In genomic region chr22:46936378-46936916, GRCh38 we compare ENCODE assay signal across 13 cellular contexts.
A peak's percentile ranks its signal among the peaks of the same experiment; 100 is the strongest.
DNase-seq lines count a peak whose midpoint lies in the region; FAIRE-seq and TF ChIP-seq lines count a peak whose summit lies in the region.
"Had no signal": no experiment of that assay in that cellular context is flagged by ENCODE, and none has a peak within 500 bp of the region (broad histone marks: within the 10 kb centered on the region; RNA-seq: fewer than 3 reads in every experiment).

No MANE protein-coding gene starts in this region.

- H3K9me3 ChIP-seq in small intestine (ENCODE audit: control insufficient read depth, low read depth) (no peaks in the 10 kb centered on the region), H9 (ENCODE audit: control insufficient read depth, low read depth, low read length) (no peaks in the 10 kb centered on the region), Karpas-422 (ENCODE audit: low read length) (no peaks in the 10 kb centered on the region)

- H3K4me1 ChIP-seq in small intestine (ENCODE audit: control insufficient read depth in 2 of 2, insufficient read depth in 1 of 2, low read depth in 1 of 2, low read length in 1 of 2) (peaks cover 13 to 17% of the 10 kb centered on the region in 2 donors), H9 (ENCODE audit: insufficient read depth, low read length) (no peaks in the 10 kb centered on the region; the same call in 1 of the 2 replicates), Karpas-422 (ENCODE audit: low read length) (no peaks in the 10 kb centered on the region)

- peak; percentile 22 for DNase-seq in LNCaP clone FGC (ENCODE audit: low read depth)
- peak; percentile 14 for DNase-seq in RPMI7951 (ENCODE audit: low read depth)
- peak; percentile 42 for DNase-seq in kidney epithelial cell (ENCODE audit: low read depth)
- DNase-seq in small intestine = no peak
- DNase-seq in H9 = no peak
- no peak for DNase-seq in activated CD4-positive, alpha-beta T cell treated with anti-CD3 and anti-CD28 coated beads, Interleukin-2, amount 10 ng/mL, durations not matched to agents 7 days and 5 days
- DNase-seq in Karpas-422 = no peak
- DNase-seq: activated CD4-positive, alpha-beta T cell treated with anti-CD3 and anti-CD28 coated beads for 36 hours; EL; NCI-H226; stimulated activated CD4-positive, alpha-beta T cell treated with anti-CD3 and anti-CD28 coated beads, Interleukin-4, amount 100 ng/mL, for 24 hours had no signal

- H3K9me3 Mint-ChIP-seq in H9 = no peaks in the 10 kb centered on the region
- no peaks in the 10 kb centered on the region for H3K9me3 Mint-ChIP-seq in activated CD4-positive, alpha-beta T cell treated with anti-CD3 and anti-CD28 coated beads, Interleukin-2, amount 10 ng/mL, durations not matched to agents 7 days and 5 days

- peaks cover 7 to 22% of the 10 kb centered on the region in 2 experiments for H3K4me1 Mint-ChIP-seq in H9
- peaks cover 20% of the 10 kb centered on the region for H3K4me1 Mint-ChIP-seq in activated CD4-positive, alpha-beta T cell treated with anti-CD3 and anti-CD28 coated beads, Interleukin-2, amount 10 ng/mL, durations not matched to agents 7 days and 5 days

- no peak overlapping the region for H3K56ac ChIP-seq in H9 (ENCODE audit: insufficient read length, low read depth, low read length)

- no peak overlapping the region for H2BK120ac ChIP-seq in H9 (ENCODE audit: low read depth, low read length, poor library complexity, severe bottlenecking)

- no peak overlapping the region for H4K5ac ChIP-seq in H9 (ENCODE audit: insufficient read length, low read depth, low read length)

- no peak overlapping the region for H3K23ac ChIP-seq in H9 (ENCODE audit: insufficient read length, low read depth, low read length)

- H3K79me2 ChIP-seq in H9 (ENCODE audit: insufficient read depth, low read length) (no peaks in the 10 kb centered on the region), Karpas-422 (ENCODE audit: low read length) (peaks cover 50% of the 10 kb centered on the region)

- H3K14ac ChIP-seq in H9 (ENCODE audit: insufficient read depth, low read length) = no peak overlapping the region

- no peaks in the 10 kb centered on the region for H3K79me1 ChIP-seq in H9 (ENCODE audit: insufficient read depth, low read depth, low read length, poor library complexity, severe bottlenecking)

- no peak overlapping the region for H2BK12ac ChIP-seq in H9 (ENCODE audit: insufficient read length, low read depth, low read length)

- H4K20me1 ChIP-seq in H9 (ENCODE audit: control insufficient read depth, insufficient read depth, insufficient read length) (no peaks in the 10 kb centered on the region), Karpas-422 (ENCODE audit: insufficient read depth, low read depth, low read length) (no peaks in the 10 kb centered on the region)

- no peaks in the 10 kb centered on the region for H3K23me2 ChIP-seq in H9 (ENCODE audit: insufficient read length, low read depth, low read length, poor library complexity, severe bottlenecking)

- POLR2A ChIA-PET in activated CD4-positive, alpha-beta T cell treated with anti-CD3 and anti-CD28 coated beads, Interleukin-2, amount 10 ng/mL, durations not matched to agents 7 days and 5 days (lab: Charles Lee) = no interaction called here

- H3K36me3 Mint-ChIP-seq in H9 (ENCODE audit: insufficient read depth in 1 of 3, low read depth in 3 of 3) = peaks cover 0 to 3% (median 0%) of the 10 kb centered on the region in 3 experiments; a peak in 2 of 7 replicates
- peaks cover 4% of the 10 kb centered on the region for H3K36me3 Mint-ChIP-seq in activated CD4-positive, alpha-beta T cell treated with anti-CD3 and anti-CD28 coated beads, Interleukin-2, amount 10 ng/mL, durations not matched to agents 7 days and 5 days (ENCODE audit: low read depth)

- CTCF ChIA-PET in activated CD4-positive, alpha-beta T cell treated with anti-CD3 and anti-CD28 coated beads, Interleukin-2, amount 10 ng/mL, durations not matched to agents 7 days and 5 days (lab: Charles Lee) = no interaction called here

- H3K18ac ChIP-seq in H9 (ENCODE audit: insufficient read length, low read depth, low read length) = no peak overlapping the region

- no peak overlapping the region for H3K4me3 ChIP-seq in LNCaP clone FGC (ENCODE audit: low read depth, low read length)
- no peak overlapping the region for H3K4me3 ChIP-seq in kidney epithelial cell (ENCODE audit: low read depth, low read length)
- H3K4me3 ChIP-seq in small intestine (ENCODE audit: low read depth in 1 of 2, low read length in 2 of 2) = no peak overlapping the region
- H3K4me3 ChIP-seq in Karpas-422 (ENCODE audit: low read length) = no peak overlapping the region
- H3K4me3 ChIP-seq: SK-N-MC had no signal

- no peak overlapping the region for H2AK5ac ChIP-seq in H9 (ENCODE audit: insufficient read length, low read length)

- no peak overlapping the region for H4K8ac ChIP-seq in H9 (replicated peaks; ENCODE audit: insufficient read length, low read depth, low read length)

- H3K27ac ChIP-seq in small intestine (ENCODE audit: low read depth in 1 of 2, low read length in 1 of 2) (peak overlapping the region; percentile 93 to 97), H9 (ENCODE audit: insufficient read length, low read depth, low read length) (no peak overlapping the region), Karpas-422 (ENCODE audit: low read length) (no peak overlapping the region)
- H3K27ac ChIP-seq: SK-N-MC had no signal

- peak overlapping the region in 1 of 3 experiments; percentile 23; a peak in 1 of 7 replicates for H3K27ac Mint-ChIP-seq in H9
- H3K27ac Mint-ChIP-seq in activated CD4-positive, alpha-beta T cell treated with anti-CD3 and anti-CD28 coated beads, Interleukin-2, amount 10 ng/mL, durations not matched to agents 7 days and 5 days = no peak overlapping the region
- H3K27ac Mint-ChIP-seq: activated CD4-positive, alpha-beta T cell treated with anti-CD3 and anti-CD28 coated beads for 36 hours; activated naive CD8-positive, alpha-beta T cell had no signal

- H2BK20ac ChIP-seq in H9 (ENCODE audit: low read depth, low read length, poor library complexity, severe bottlenecking) = no peak overlapping the region

- H3K36me3 ChIP-seq in kidney epithelial cell (ENCODE audit: control insufficient read depth, insufficient read depth, low read length) (no peaks in the 10 kb centered on the region), small intestine (ENCODE audit: control insufficient read depth in 2 of 2, insufficient read depth in 2 of 2, low read length in 2 of 2) (no peaks in the 10 kb centered on the region), Karpas-422 (ENCODE audit: insufficient read depth, low read length) (peaks cover 8% of the 10 kb centered on the region; the same call in 1 of the 2 replicates)

- H3K27me3 ChIP-seq in kidney epithelial cell (ENCODE audit: control insufficient read depth, insufficient read depth, low read length) = no peaks in the 10 kb centered on the region
- no peaks in the 10 kb centered on the region for H3K27me3 ChIP-seq in small intestine (ENCODE audit: control insufficient read depth in 2 of 2, insufficient read depth in 2 of 2, low read length in 2 of 2)
- no peaks in the 10 kb centered on the region for H3K27me3 ChIP-seq in H9 (ENCODE audit: insufficient read depth, low read length)
- no peaks in the 10 kb centered on the region for H3K27me3 ChIP-seq in Karpas-422 (ENCODE audit: low read length)

- H4K91ac ChIP-seq in H9 (ENCODE audit: insufficient read length, low read depth, low read length) = no peak overlapping the region

- H3K27me3 Mint-ChIP-seq in H9 (ENCODE audit: low read depth) = no peaks in the 10 kb centered on the region
- no peaks in the 10 kb centered on the region for H3K27me3 Mint-ChIP-seq in activated CD4-positive, alpha-beta T cell treated with anti-CD3 and anti-CD28 coated beads, Interleukin-2, amount 10 ng/mL, durations not matched to agents 7 days and 5 days
- H3K27me3 Mint-ChIP-seq: activated CD4-positive, alpha-beta T cell treated with anti-CD3 and anti-CD28 coated beads for 36 hours; activated naive CD8-positive, alpha-beta T cell had no signal

- no peak for FAIRE-seq in small intestine (lab: Jason Lieb, UNC)

- H3T11ph ChIP-seq in H9 (ENCODE audit: low read length) = no peak overlapping the region

- H3K9ac ChIP-seq in H9 (ENCODE audit: extremely low read depth, insufficient read length, low read length) (no peak overlapping the region), Karpas-422 (ENCODE audit: low read length) (no peak overlapping the region)

- WGBS in small intestine, 3 donors = 58 to 75% (median 63%) methylated on average over 11 to 12 of the region's 12 CpGs
- no CpG with 5 or more reads among the region's 12 CpGs for WGBS in H9 (ENCODE audit: extremely low coverage, insufficient read length, low lambda C conversion rate)

- H2BK5ac ChIP-seq in H9 (ENCODE audit: insufficient read length, low read length) = no peak overlapping the region

- no peak overlapping the region for H3K4me2 ChIP-seq in H9 (ENCODE audit: insufficient read depth, insufficient read length, low read length)
- no peak overlapping the region for H3K4me2 ChIP-seq in Karpas-422 (ENCODE audit: low read depth, low read length, poor library complexity, severe bottlenecking)

- H3K4me3 Mint-ChIP-seq in H9 = no peak overlapping the region
- H3K4me3 Mint-ChIP-seq in activated CD4-positive, alpha-beta T cell treated with anti-CD3 and anti-CD28 coated beads, Interleukin-2, amount 10 ng/mL, durations not matched to agents 7 days and 5 days = no peak overlapping the region
- H3K4me3 Mint-ChIP-seq: activated CD4-positive, alpha-beta T cell treated with anti-CD3 and anti-CD28 coated beads for 36 hours; activated naive CD8-positive, alpha-beta T cell had no signal

- no peak overlapping the region for H2BK15ac ChIP-seq in H9 (ENCODE audit: low read depth, low read length)

- TF ChIP-seq CTCF in LNCaP clone FGC (IDR thresholded peaks at IDR 0.05; ENCODE audit: control insufficient read depth, extremely low read depth, insufficient read depth) (no peak), kidney epithelial cell (IDR thresholded peaks at IDR 0.05; ENCODE audit: insufficient read depth, low read length, poor library complexity, severe bottlenecking) (no peak), H9 (conservative IDR thresholded peaks at IDR 0.05) (no peak)

- H3K9me2 ChIP-seq in Karpas-422 (replicated peaks; ENCODE audit: insufficient read depth, low read length) = no peaks in the 10 kb centered on the region

- H2AFZ ChIP-seq in H9 (ENCODE audit: low read length) (no peak overlapping the region), Karpas-422 (ENCODE audit: low read length) (no peak overlapping the region)

- no peak overlapping the region for H3K4ac ChIP-seq in H9 (ENCODE audit: low read depth, low read length)

Comparison
In these comparisons a context has a peak if more than half of its experiments do, and no peak if none do; other contexts are left out.
1. DNase-seq: peak in LNCaP clone FGC (single experiment), RPMI7951 (single experiment) and kidney epithelial cell (single experiment); none in small intestine (single experiment), H9 (single experiment), activated CD4-positive, alpha-beta T cell treated with anti-CD3 and anti-CD28 coated beads, Interleukin-2, amount 10 ng/mL, durations not matched to agents 7 days and 5 days (single experiment) and Karpas-422 (single experiment).
2. H3K27ac ChIP-seq: peak in small intestine (2 of 2); none in H9 (single experiment) and Karpas-422 (single experiment).